ENCODE assay signal across 8 cellular contexts in genomic region chr10:58384999-58385783, GRCh38. TPM values are rescaled to one million over a fixed set of nuclear protein-coding genes. Genes with fewer than 3 reads are reported as not detected.
DNase-seq lines count a peak whose midpoint lies in the region; ATAC-seq and TF ChIP-seq lines count a peak whose summit lies in the region.

Gene TFAM (plus strand): TSS chr10:58385410. CDS start chr10:58385548, 138 bp downstream.

- TF ChIP-seq CTCF in OCI-LY3 (IDR thresholded peaks at IDR 0.05; ENCODE audit: low read depth, low read length) (no peak; the same call in 1 of the 2 replicates), epithelial cell of proximal tubule (conservative IDR thresholded peaks at IDR 0.05; ENCODE audit: low read depth, low read length) (peak; percentile 61)

- H3K36me3 ChIP-seq in OCI-LY3 (replicated peaks; ENCODE audit: low read depth, low read length) (peaks cover 11% of the 10 kb centered on the region), mucosa of rectum (ENCODE audit: control insufficient read depth in 2 of 2, insufficient read depth in 2 of 2, low read length in 2 of 2) (peaks cover 17 to 20% of the 10 kb centered on the region in 2 donors)

- H3K9me3 ChIP-seq in OCI-LY3 (ENCODE audit: insufficient read depth, low read length): no peaks in the 10 kb centered on the region
- H3K9me3 ChIP-seq in mucosa of rectum (ENCODE audit: control insufficient read depth in 2 of 2, low read length in 2 of 2): no peaks in the 10 kb centered on the region

- H3K27ac ChIP-seq in OCI-LY3 (ENCODE audit: low read length) (peak within 1 kb of the TSS; percentile 66), mucosa of rectum (ENCODE audit: low read depth in 2 of 2, low read length in 2 of 2) (peak within 1 kb of the TSS; percentile 80 to 86)

- DNase-seq in DMS153 (lab: John Stamatoyannopoulos, UW) (peak; percentile 91), HuH-7.5 (ENCODE audit: low spot score) (peak; percentile 64), activated T-cell treated with anti-CD3 and anti-CD28 coated beads for 4 hours (peak; percentile 98), epithelial cell of proximal tubule (ENCODE audit: low read depth) (no peak)
- peak; percentile 99 for DNase-seq in stimulated activated CD8-positive, alpha-beta memory T cell treated with anti-CD3 and anti-CD28 coated beads, Interleukin-4, amount 100 ng/mL, for 48 hours

- peaks cover 37% of the 10 kb centered on the region for H3K79me2 ChIP-seq in OCI-LY3 (ENCODE audit: low read length)

- H3K27me3 ChIP-seq in OCI-LY3 (ENCODE audit: low read depth, low read length): no peaks in the 10 kb centered on the region
- no peaks in the 10 kb centered on the region for H3K27me3 ChIP-seq in mucosa of rectum (ENCODE audit: control insufficient read depth in 2 of 2, insufficient read depth in 2 of 2, low read length in 2 of 2)

- H3K9ac ChIP-seq in OCI-LY3 (ENCODE audit: low read length) (peak within 1 kb of the TSS; percentile 93), mucosa of rectum (ENCODE audit: low read depth in 1 of 2, low read length in 2 of 2) (peak within 1 kb of the TSS; percentile 86 to 92)

- H3K4me3 ChIP-seq in OCI-LY3 (ENCODE audit: low read length) (peak within 1 kb of the TSS; percentile 99), epithelial cell of proximal tubule (ENCODE audit: low read depth, low read length) (peak within 1 kb of the TSS; percentile 87), mucosa of rectum (ENCODE audit: low read length in 2 of 2) (peak within 1 kb of the TSS; percentile 91 to 98)

- ATAC-seq in GM21526 (IDR thresholded peaks at IDR 0.05; ENCODE audit: low FRiP score, unreplicated experiment): peak; percentile 89

- H4K20me1 ChIP-seq in OCI-LY3 (ENCODE audit: insufficient read depth, low read length): peaks cover 3% of the 10 kb centered on the region; the same call in 1 of the 2 replicates

- H2AFZ ChIP-seq in OCI-LY3 (ENCODE audit: low read depth, low read length): peak within 1 kb of the TSS; percentile 89

- H3K4me1 ChIP-seq in OCI-LY3 (ENCODE audit: low read length) (peaks cover 19% of the 10 kb centered on the region), mucosa of rectum (ENCODE audit: control insufficient read depth in 2 of 2, insufficient read depth in 2 of 2, low read length in 2 of 2) (peaks cover 11 to 12% of the 10 kb centered on the region in 2 donors)

- peak within 1 kb of the TSS; percentile 96 for H3K4me2 ChIP-seq in OCI-LY3 (ENCODE audit: low read length)

RNA-seq across cellular contexts. Expression of gene TFAM, which starts in this region (rescaled TPM):
- total RNA-seq in epithelial cell of proximal tubule: 43.4 and 44.9 TPM in 2 replicates
